In the genomic region with DNA sequence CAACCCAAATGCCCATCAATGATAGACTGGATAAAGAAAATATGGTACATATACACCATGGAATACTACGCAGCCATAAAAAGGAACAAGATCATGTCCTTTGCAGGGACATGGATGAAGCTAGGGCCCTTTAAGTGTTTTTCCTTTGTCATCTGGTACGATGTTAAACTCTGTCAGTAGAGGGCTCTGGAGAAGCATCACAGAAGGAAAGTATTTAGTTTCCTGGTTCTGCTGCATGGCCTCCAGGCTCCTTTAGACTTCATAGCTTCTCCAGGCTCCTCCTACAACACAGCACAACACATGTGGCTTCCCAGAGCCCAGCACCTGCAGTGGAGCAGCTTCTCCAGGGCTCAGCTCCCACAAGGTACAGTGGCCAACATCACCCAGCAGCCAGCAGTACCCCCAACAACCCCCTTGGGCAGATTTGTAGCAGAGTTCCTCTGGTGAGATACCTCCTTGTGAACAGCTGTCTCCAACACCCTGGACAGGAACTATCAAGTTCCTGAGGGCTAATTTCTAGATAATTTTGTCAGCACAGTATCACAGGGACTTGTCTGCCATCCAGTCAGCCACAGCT, we compare ENCODE assay signal across 8 cellular contexts.
DNase-seq lines count a peak whose midpoint lies in the region; ATAC-seq and TF ChIP-seq lines count a peak whose summit lies in the region.

No MANE protein-coding gene starts in this region.

- intact Hi-C loops in upper lobe of right lung (cut with DNase I) (no loop called here), Caco-2 (cut with micrococcal nuclease; ENCODE audit: unreplicated experiment) (loop anchor here (1.0 kb wide), 2 partner anchors 63 to 81 kb away; no protein-coding TSS in a partner anchor)

- H3K4me3 ChIP-seq in endodermal cell (ENCODE audit: low read length), result no peak overlapping the region
- H3K4me3 ChIP-seq in upper lobe of right lung, result no peak overlapping the region
- no peak overlapping the region for H3K4me3 ChIP-seq in Caco-2 (ENCODE audit: low read depth, low read length)

- no peaks in the 10 kb centered on the region for H3K9me3 ChIP-seq in endodermal cell (ENCODE audit: control insufficient read depth, low read length)
- no peaks in the 10 kb centered on the region for H3K9me3 ChIP-seq in upper lobe of right lung
- H3K9me3 ChIP-seq in Caco-2, result no peaks in the 10 kb centered on the region

- POLR2A ChIA-PET in Caco-2 (lab: Charles Lee), result no interaction called here

- H3K4me3 Mint-ChIP-seq in endodermal cell, result no peak overlapping the region
- no peak overlapping the region for H3K4me3 Mint-ChIP-seq in Caco-2 (ENCODE audit: unreplicated experiment)

- no peaks in the 10 kb centered on the region for H3K36me3 ChIP-seq in endodermal cell (ENCODE audit: control insufficient read depth, insufficient read depth, low read length)
- H3K36me3 ChIP-seq in upper lobe of right lung, result no peaks in the 10 kb centered on the region
- no peaks in the 10 kb centered on the region for H3K36me3 ChIP-seq in Caco-2 (ENCODE audit: control insufficient read depth, insufficient read depth, low read length)

- no TSS peak for BruUV-seq in Caco-2 (replicated peaks; lab: Mats Ljungman, UMichigan)

- H3K36me3 Mint-ChIP-seq in endodermal cell (ENCODE audit: low read depth), result no peaks in the 10 kb centered on the region
- H3K36me3 Mint-ChIP-seq in Caco-2 (ENCODE audit: insufficient read depth, unreplicated experiment), result no peaks in the 10 kb centered on the region

- H3K27ac ChIP-seq in endodermal cell (ENCODE audit: low read depth, low read length) (no peak overlapping the region), upper lobe of right lung (no peak overlapping the region)

- DNase-seq in AG20443 (ENCODE audit: low spot score) (peak; percentile 68), NAMALWA (ENCODE audit: low spot score) (peak; percentile 31), endodermal cell (no peak), upper lobe of right lung (no peak), GOT3 (lab: John Stamatoyannopoulos, UW) (no peak), Caco-2 (no peak)

- peak; percentile 55 for ATAC-seq in GM19328 (IDR thresholded peaks at IDR 0.05; ENCODE audit: unreplicated experiment)
- peak; percentile 88 for ATAC-seq in upper lobe of right lung
- no peak for ATAC-seq in HG02571 (IDR thresholded peaks at IDR 0.05; ENCODE audit: unreplicated experiment)

- no peaks in the 10 kb centered on the region for H3K4me1 ChIP-seq in endodermal cell (ENCODE audit: control insufficient read depth, insufficient read depth, low read length)
- no peaks in the 10 kb centered on the region for H3K4me1 ChIP-seq in upper lobe of right lung
- H3K4me1 ChIP-seq in Caco-2, result no peaks in the 10 kb centered on the region

- H3K4me1 Mint-ChIP-seq in endodermal cell (peaks cover 6% of the 10 kb centered on the region), Caco-2 (ENCODE audit: low read depth, unreplicated experiment) (no peaks in the 10 kb centered on the region)

- H3K27me3 ChIP-seq in endodermal cell (ENCODE audit: control insufficient read depth, insufficient read depth, low read length, poor library complexity, severe bottlenecking), result no peaks in the 10 kb centered on the region
- no peaks in the 10 kb centered on the region for H3K27me3 ChIP-seq in upper lobe of right lung
- H3K27me3 ChIP-seq in Caco-2 (replicated peaks; ENCODE audit: control insufficient read depth, insufficient read depth, low read length), result no peaks in the 10 kb centered on the region

- H3K27ac Mint-ChIP-seq in endodermal cell, result no peak overlapping the region
- H3K27ac Mint-ChIP-seq in Caco-2 (ENCODE audit: unreplicated experiment), result no peak overlapping the region

- peaks cover 6% of the 10 kb centered on the region for H3K27me3 Mint-ChIP-seq in endodermal cell (ENCODE audit: insufficient read depth)
- peaks cover 3% of the 10 kb centered on the region for H3K27me3 Mint-ChIP-seq in Caco-2 (ENCODE audit: insufficient read depth, unreplicated experiment)

- H3K9ac ChIP-seq in endodermal cell (ENCODE audit: extremely low read depth, low read length, poor library complexity, severe bottlenecking), result no peak overlapping the region

- 92 to 93% methylated on average over 2 of the region's 2 CpGs for WGBS in endodermal cell (ENCODE audit: insufficient coverage in 1 of 2, insufficient read length in 1 of 2), 2 experiments

- H3K9me3 Mint-ChIP-seq in endodermal cell (peaks cover 9% of the 10 kb centered on the region), Caco-2 (ENCODE audit: unreplicated experiment) (no peaks in the 10 kb centered on the region)

- CTCF ChIA-PET in Caco-2 (lab: Charles Lee), result interaction anchor here (0.9 to 1.7 kb wide), 4 partner anchors 61 to 81 kb away, joined by 3 to 9 read pairs (median 6); no protein-coding TSS in a partner anchor

- TF ChIP-seq CTCF in endodermal cell (conservative IDR thresholded peaks at IDR 0.05), result peak; percentile 47
- TF ChIP-seq CTCF in upper lobe of right lung (IDR thresholded peaks at IDR 0.05), result peak; percentile 42
- peak in 1 of 2 experiments; percentile 18 for TF ChIP-seq CTCF in Caco-2 (IDR thresholded peaks at IDR 0.05; ENCODE audit: insufficient read depth in 1 of 2, low read depth in 1 of 2, low read length in 1 of 2, severe bottlenecking in 1 of 2, unreplicated experiment in 1 of 2)

Comparison
In these comparisons a context has a peak if more than half of its experiments do, and no peak if none do; other contexts are left out.
1. DNase-seq: peak in AG20443 (single experiment) and NAMALWA (single experiment); none in endodermal cell (single experiment), upper lobe of right lung (single experiment), GOT3 (single experiment) and Caco-2 (0 of 2).